Comparison of ENCODE assay signal across 9 cellular contexts in the genomic region with DNA sequence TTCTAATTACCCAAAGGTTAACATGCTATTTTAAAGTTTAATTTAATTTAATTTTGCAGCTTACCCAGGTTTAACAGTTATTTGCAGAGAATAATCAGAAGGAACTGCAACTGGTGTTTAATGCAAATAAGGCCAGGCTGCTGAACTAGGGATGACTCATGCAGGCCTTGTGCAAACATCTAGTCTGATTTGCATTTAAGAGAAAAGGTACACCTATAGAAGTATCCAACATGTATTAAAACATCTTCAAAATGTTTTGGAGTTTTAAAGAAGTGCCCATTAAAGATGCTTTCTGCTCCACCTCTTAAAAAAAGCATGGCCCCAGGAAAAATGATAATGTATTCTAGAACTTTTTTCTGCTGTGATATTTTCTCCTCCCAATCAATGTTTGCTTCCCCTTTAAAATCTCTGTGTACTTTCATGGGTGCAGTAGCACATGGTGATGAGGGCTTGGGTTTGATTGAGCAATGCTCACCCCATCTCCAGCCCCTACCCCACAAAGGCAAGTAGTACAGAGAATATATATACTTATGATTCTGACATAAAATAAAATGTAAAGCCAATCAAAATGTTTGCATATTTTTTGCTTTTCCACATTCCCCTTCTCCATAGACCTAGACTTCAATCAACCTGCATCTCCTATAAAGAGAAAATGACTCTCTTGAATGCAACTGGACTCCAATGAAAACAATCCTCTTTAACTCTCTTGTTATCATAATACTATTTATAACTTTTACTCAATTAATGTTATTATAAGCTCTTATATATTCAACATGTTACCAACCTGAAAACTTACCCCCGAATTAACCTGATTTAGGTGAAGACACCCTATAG. TPM values are rescaled to one million over a fixed set of nuclear protein-coding genes. Genes with fewer than 3 reads are reported as not detected.
DNase-seq lines count a peak whose midpoint lies in the region; ATAC-seq and TF ChIP-seq lines count a peak whose summit lies in the region.
"Had no signal": no experiment of that assay in that cellular context is flagged by ENCODE, and none has a peak within 500 bp of the region (broad histone marks: within the 10 kb centered on the region; RNA-seq: fewer than 3 reads in every experiment).

No MANE protein-coding gene starts in this region.

- WGBS in stomach, 5 donors = 82 to 90% (median 87%) methylated on average over 1 of the region's 1 CpG

- TF ChIP-seq CTCF in choroid plexus epithelial cell (conservative IDR thresholded peaks at IDR 0.05; ENCODE audit: low read depth, low read length) = no peak
- TF ChIP-seq CTCF in stomach (IDR thresholded peaks at IDR 0.05) = no peak

- no peaks in the 10 kb centered on the region for H3K36me3 Mint-ChIP-seq in activated T-cell treated with anti-CD3 and anti-CD28 coated beads, Interleukin-2, amount 50 U/mL, for 24 hours (ENCODE audit: low read depth)

- H3K27ac Mint-ChIP-seq in activated T-cell treated with anti-CD3 and anti-CD28 coated beads, Interleukin-2, amount 50 U/mL, for 24 hours = no peak overlapping the region

- no peaks in the 10 kb centered on the region for H3K9me3 ChIP-seq in stomach
- H3K9me3 ChIP-seq: SJSA1 had no signal

- no peaks in the 10 kb centered on the region for H3K9me3 Mint-ChIP-seq in activated T-cell treated with anti-CD3 and anti-CD28 coated beads, Interleukin-2, amount 50 U/mL, for 24 hours

- H3K4me3 ChIP-seq in choroid plexus epithelial cell (ENCODE audit: low read depth, low read length) (no peak overlapping the region), stomach (no peak overlapping the region)
- H3K4me3 ChIP-seq: SJSA1 had no signal

- H3K4me1 Mint-ChIP-seq in activated T-cell treated with anti-CD3 and anti-CD28 coated beads, Interleukin-2, amount 50 U/mL, for 24 hours (ENCODE audit: low read depth) = peaks cover 6% of the 10 kb centered on the region

- DNase-seq in NCI-H146 (lab: John Stamatoyannopoulos, UW) (peak; percentile 93), choroid plexus epithelial cell (ENCODE audit: low read depth) (peak; percentile 72), stomach (peak; percentile 42), T1000 (lab: John Stamatoyannopoulos, UW) (no peak), anterior cingulate cortex (lab: John Stamatoyannopoulos, UW) (no peak)
- DNase-seq in activated T-cell treated with anti-CD3 and anti-CD28 coated beads, Interleukin-2, amount 50 U/mL, for 24 hours = no peak

- H3K27me3 Mint-ChIP-seq in activated T-cell treated with anti-CD3 and anti-CD28 coated beads, Interleukin-2, amount 50 U/mL, for 24 hours = no peaks in the 10 kb centered on the region

- H3K4me1 ChIP-seq in stomach = peaks cover 48 to 96% (median 85%) of the 10 kb centered on the region in 4 donors

- no peak overlapping the region for H3K4me3 Mint-ChIP-seq in activated T-cell treated with anti-CD3 and anti-CD28 coated beads, Interleukin-2, amount 50 U/mL, for 24 hours

- no peaks in the 10 kb centered on the region for H3K27me3 ChIP-seq in stomach
- H3K27me3 ChIP-seq: SJSA1 had no signal

- no peak for TF ChIP-seq POLR2A in stomach (IDR thresholded peaks at IDR 0.05)

- H3K36me3 ChIP-seq in stomach = no peaks in the 10 kb centered on the region
- H3K36me3 ChIP-seq: SJSA1 had no signal

- peak overlapping the region; percentile 58 to 88 (median 78) for H3K27ac ChIP-seq in stomach
- H3K27ac ChIP-seq: SJSA1 had no signal

- TF ChIP-seq EP300 in stomach (IDR thresholded peaks at IDR 0.05) = no peak

- intact Hi-C loops in stomach (cut with DNase I; ENCODE audit: low total_unique reads) = no loop called here

- ATAC-seq in GM18861 (IDR thresholded peaks at IDR 0.05; ENCODE audit: unreplicated experiment) (peak; percentile 95), HG02763 (IDR thresholded peaks at IDR 0.05; ENCODE audit: unreplicated experiment) (peak; percentile 95)

RNA-seq across cellular contexts. Expression of gene ATP8B1, which starts 54.1 kb away (rescaled TPM):
- 100 to 1,000 TPM in 3 of 5 donors, 10 to 100 TPM in 2; 29.0 to 189 (median 107) TPM for total RNA-seq in stomach
- polyA plus RNA-seq in stomach = 10 to 100 TPM; 14.4 to 25.2 (median 14.9) TPM

Comparison
In these comparisons a context has a peak if more than half of its experiments do, and no peak if none do; other contexts are left out.
1. DNase-seq: peak in NCI-H146 (single experiment), choroid plexus epithelial cell (single experiment) and stomach (single experiment); none in activated T-cell treated with anti-CD3 and anti-CD28 coated beads, Interleukin-2, amount 50 U/mL, for 24 hours (single experiment), T1000 (single experiment) and anterior cingulate cortex (0 of 58).